8 cellular contexts compared by ENCODE assay signal in the genomic region with DNA sequence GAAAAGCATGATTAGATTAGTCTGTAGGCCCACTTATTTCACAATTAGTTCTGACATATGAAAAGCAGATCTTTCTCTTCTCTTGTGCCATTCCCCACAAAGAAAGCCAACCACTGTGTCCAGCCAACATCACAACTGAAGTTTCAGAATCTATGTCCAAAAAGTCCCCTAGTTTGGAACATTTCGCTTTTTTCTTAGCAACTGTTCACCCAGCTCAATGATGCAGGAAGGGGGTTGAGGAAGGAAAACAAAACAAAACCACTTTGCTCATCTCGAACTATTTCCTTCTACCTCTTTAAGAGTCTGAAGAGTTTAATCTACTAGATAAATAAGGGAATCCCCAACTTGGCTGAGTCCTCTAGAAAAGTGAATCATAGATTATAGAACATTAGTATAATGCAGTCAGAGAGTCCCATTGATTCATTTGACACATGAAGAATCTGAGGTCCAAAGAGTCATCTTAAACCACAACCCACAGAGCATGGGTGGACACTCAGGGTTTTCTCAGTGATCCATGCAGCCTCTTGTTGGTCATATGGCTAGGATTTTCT.
A peak's percentile ranks its signal among the peaks of the same experiment; 100 is the strongest.
DNase-seq lines count a peak whose midpoint lies in the region; ATAC-seq and TF ChIP-seq lines count a peak whose summit lies in the region.

No MANE protein-coding gene starts in this region.

- peaks cover 75% of the 10 kb centered on the region for H3K4me1 Mint-ChIP-seq in activated CD4-positive, alpha-beta T cell treated with anti-CD3 and anti-CD28 coated beads for 36 hours
- H3K4me1 Mint-ChIP-seq in effector memory CD8-positive, alpha-beta T cell (ENCODE audit: low read depth in 2 of 2) = peaks cover 41 to 52% of the 10 kb centered on the region in 2 donors

- intact Hi-C loops in activated CD4-positive, alpha-beta T cell treated with anti-CD3 and anti-CD28 coated beads for 36 hours (cut with DNase I, micrococcal nuclease) = loop anchor here (1.0 to 10.0 kb wide), 20 partner anchors 22 to 1417 kb away; partner anchors contain the start of genes LEPR (in 1 of the 2) and LEPROT (in 1 of the 2)
- intact Hi-C loops in OCI-LY7 (cut with micrococcal nuclease; ENCODE audit: unreplicated experiment) = no loop called here

- peak overlapping the region; percentile 62 for H3K4me2 ChIP-seq in OCI-LY7 (ENCODE audit: low read length)

- H3K27ac ChIP-seq in OCI-LY7 (ENCODE audit: low read depth, low read length, poor library complexity, severe bottlenecking) = peak overlapping the region; percentile 57

- POLR2A ChIA-PET in activated CD4-positive, alpha-beta T cell treated with anti-CD3 and anti-CD28 coated beads for 36 hours (lab: Charles Lee) = interaction anchor here (0.7 to 7.4 kb wide), 6 partner anchors 24 to 127 kb away, joined by 3 to 60 read pairs (median 4); no protein-coding TSS in a partner anchor
- POLR2A ChIA-PET in OCI-LY7 (lab: Charles Lee) = interaction anchor here (1.2 to 4.2 kb wide), 6 partner anchors 24 to 62 kb away, joined by 3 to 27 read pairs (median 4); no protein-coding TSS in a partner anchor

- peak overlapping the region; percentile 58 for H2AFZ ChIP-seq in OCI-LY7 (ENCODE audit: low read length)

- peak; percentile 70 for ATAC-seq in activated CD4-positive, alpha-beta T cell treated with anti-CD3 and anti-CD28 coated beads for 36 hours
- ATAC-seq in HG02763 (IDR thresholded peaks at IDR 0.05; ENCODE audit: unreplicated experiment) = peak; percentile 55
- peak; percentile 82 for ATAC-seq in effector memory CD8-positive, alpha-beta T cell (replicated peaks)

- peaks cover 61% of the 10 kb centered on the region for H3K4me1 ChIP-seq in OCI-LY7 (ENCODE audit: insufficient read depth, low read length, poor library complexity, severe bottlenecking)

- CTCF ChIA-PET in activated CD4-positive, alpha-beta T cell treated with anti-CD3 and anti-CD28 coated beads for 36 hours (lab: Charles Lee) = interaction anchor here (0.8 to 3.5 kb wide), 3 partner anchors 58 to 121 kb away, joined by 3 to 26 read pairs (median 5); no protein-coding TSS in a partner anchor
- CTCF ChIA-PET in OCI-LY7 (lab: Charles Lee; ENCODE audit: unreplicated experiment) = interaction anchor here (1.0 kb wide), 1 partner anchor 71 kb away, joined by 3 read pairs; no protein-coding TSS in a partner anchor

- no peaks in the 10 kb centered on the region for H4K20me1 ChIP-seq in OCI-LY7 (ENCODE audit: insufficient read depth, low read length)

- no peaks in the 10 kb centered on the region for H3K9me2 ChIP-seq in OCI-LY7 (ENCODE audit: insufficient read depth, low read length)

- DNase-seq in activated CD4-positive, alpha-beta T cell treated with anti-CD3 and anti-CD28 coated beads for 36 hours = peak; percentile 61
- DNase-seq in activated CD4-positive, alpha-beta T cell treated with anti-CD3 and anti-CD28 coated beads for 1 hour = no peak
- DNase-seq in OCI-LY7 (ENCODE audit: low spot score) (peak; percentile 41), skeletal muscle cell (ENCODE audit: low read depth) (peak; percentile 73), NCI-H1930 (lab: John Stamatoyannopoulos, UW) (no peak), H7 (no peak)
- peak in 1 of 3 experiments; percentile 22 for DNase-seq in effector memory CD8-positive, alpha-beta T cell

- no peaks in the 10 kb centered on the region for H3K9me3 Mint-ChIP-seq in activated CD4-positive, alpha-beta T cell treated with anti-CD3 and anti-CD28 coated beads for 36 hours (ENCODE audit: low read depth)
- H3K9me3 Mint-ChIP-seq in effector memory CD8-positive, alpha-beta T cell = no peaks in the 10 kb centered on the region

- TF ChIP-seq CTCF in OCI-LY7 (conservative IDR thresholded peaks at IDR 0.05; ENCODE audit: low read length) = no peak

- H3K27me3 Mint-ChIP-seq in activated CD4-positive, alpha-beta T cell treated with anti-CD3 and anti-CD28 coated beads for 36 hours = no peaks in the 10 kb centered on the region
- H3K27me3 Mint-ChIP-seq in effector memory CD8-positive, alpha-beta T cell = no peaks in the 10 kb centered on the region

- peak overlapping the region; percentile 69 for H3K4me3 Mint-ChIP-seq in activated CD4-positive, alpha-beta T cell treated with anti-CD3 and anti-CD28 coated beads for 36 hours
- peak overlapping the region; percentile 37 to 67 for H3K4me3 Mint-ChIP-seq in effector memory CD8-positive, alpha-beta T cell

- peaks cover 32% of the 10 kb centered on the region for H3K36me3 Mint-ChIP-seq in activated CD4-positive, alpha-beta T cell treated with anti-CD3 and anti-CD28 coated beads for 36 hours (ENCODE audit: low read depth)
- peaks cover 57% of the 10 kb centered on the region for H3K36me3 Mint-ChIP-seq in effector memory CD8-positive, alpha-beta T cell (ENCODE audit: insufficient read depth)

- no TSS peak for BruUV-seq in OCI-LY7 (replicated peaks; lab: Mats Ljungman, UMichigan)

- no peaks in the 10 kb centered on the region for H3K27me3 ChIP-seq in H7 (ENCODE audit: control insufficient read depth, insufficient read depth, low read length)

- peak overlapping the region; percentile 38 for H3K4me3 ChIP-seq in OCI-LY7 (ENCODE audit: low read depth, low read length, poor library complexity, severe bottlenecking)
- H3K4me3 ChIP-seq in skeletal muscle cell (ENCODE audit: low read depth, low read length) = no peak overlapping the region
- no peak overlapping the region for H3K4me3 ChIP-seq in H7 (ENCODE audit: insufficient read depth, low read depth, low read length)

- H3K79me2 ChIP-seq in OCI-LY7 (ENCODE audit: insufficient read depth, low read depth, low read length) = no peaks in the 10 kb centered on the region

- peak overlapping the region; percentile 97 for H3K27ac Mint-ChIP-seq in activated CD4-positive, alpha-beta T cell treated with anti-CD3 and anti-CD28 coated beads for 36 hours
- peak overlapping the region; percentile 76 to 95 for H3K27ac Mint-ChIP-seq in effector memory CD8-positive, alpha-beta T cell

- H3K36me3 ChIP-seq in OCI-LY7 (ENCODE audit: insufficient read depth, low read length) (peaks cover 41% of the 10 kb centered on the region), H7 (replicated peaks; ENCODE audit: control insufficient read depth, insufficient read depth, low read length) (peaks cover 5% of the 10 kb centered on the region)

- H3K9me3 ChIP-seq in OCI-LY7 (ENCODE audit: low read length) = peaks cover 3% of the 10 kb centered on the region; the same call in 1 of the 2 replicates

Comparison
In these comparisons a context has a peak if more than half of its experiments do, and no peak if none do; other contexts are left out.
1. DNase-seq: peak in activated CD4-positive, alpha-beta T cell treated with anti-CD3 and anti-CD28 coated beads for 36 hours (single experiment), OCI-LY7 (single experiment) and skeletal muscle cell (single experiment); none in activated CD4-positive, alpha-beta T cell treated with anti-CD3 and anti-CD28 coated beads for 1 hour (single experiment), NCI-H1930 (0 of 2) and H7 (single experiment).
2. Peak in every context shown above with its lines, with median percentiles within 50 percentile points of each other: ATAC-seq.